Comparison of ENCODE assay signal across 8 cellular contexts in the genomic region with DNA sequence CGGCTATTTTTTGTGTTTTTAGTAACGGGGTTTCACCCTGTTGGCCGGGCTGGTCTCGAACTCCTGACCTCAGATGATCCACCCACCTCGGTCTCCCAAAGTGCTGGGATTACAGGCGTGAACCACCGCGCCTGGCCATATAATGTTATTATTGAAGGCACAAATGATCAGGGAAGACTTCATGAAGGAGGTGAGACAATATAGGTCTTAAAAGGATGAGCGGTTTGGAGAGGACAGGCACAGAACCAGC. TPM values are rescaled to one million over a fixed set of nuclear protein-coding genes. Genes with fewer than 3 reads are reported as not detected.
A peak's percentile ranks its signal among the peaks of the same experiment; 100 is the strongest.
DNase-seq lines count a peak whose midpoint lies in the region; ATAC-seq and TF ChIP-seq lines count a peak whose summit lies in the region.
"Not testable (repeated sequence)": the region's sequence is repeated elsewhere in the genome, so short reads cannot be mapped to it uniquely, and the experiment has no call there.

No MANE protein-coding gene starts in this region.

- H3K27me3 Mint-ChIP-seq in activated CD4-positive, alpha-beta memory T cell treated with anti-CD3 and anti-CD28 coated beads for 36 hours: not testable (repeated sequence)

- not testable (repeated sequence) for TF ChIP-seq POLR2A in vagina (IDR thresholded peaks at IDR 0.05)

- H3K4me3 Mint-ChIP-seq in activated CD4-positive, alpha-beta memory T cell treated with anti-CD3 and anti-CD28 coated beads for 36 hours: peak overlapping the region; percentile 94

- H3K9ac ChIP-seq in skeletal muscle satellite cell (ENCODE audit: low read depth, low read length): not testable (repeated sequence)

- POLR2A ChIA-PET in activated CD4-positive, alpha-beta memory T cell treated with anti-CD3 and anti-CD28 coated beads for 36 hours (lab: Charles Lee): interaction anchor here (1.3 to 2.3 kb wide), 2 partner anchors 22 to 104 kb away, joined by 5 to 10 read pairs; partner anchors contain the start of gene PAIP2B

- not testable (repeated sequence) for DNase-seq in MG63; activated CD4-positive, alpha-beta memory T cell treated with anti-CD3 and anti-CD28 coated beads for 36 hours; astrocyte of the spinal cord (ENCODE audit: low read depth, low spot score); fibroblast of the aortic adventitia (ENCODE audit: low read depth); vagina (ENCODE audit: extremely low spot score in 2 of 2)
- DNase-seq in mucosa of descending colon: peak in 2 of 3 donors; percentile 52 to 61

- H3K4me3 ChIP-seq in MG63 (peak overlapping the region; percentile 99), astrocyte of the spinal cord (ENCODE audit: low read depth, low read length) (peak overlapping the region; percentile 33), fibroblast of the aortic adventitia (ENCODE audit: low read depth, low read length) (peak overlapping the region; percentile 46), skeletal muscle satellite cell (ENCODE audit: low read length) (peak overlapping the region; percentile 100), vagina (peak overlapping the region; percentile 82 to 97)
- H3K4me3 ChIP-seq in mucosa of descending colon: not testable (repeated sequence)

- H3K27ac Mint-ChIP-seq in activated CD4-positive, alpha-beta memory T cell treated with anti-CD3 and anti-CD28 coated beads for 36 hours: peak overlapping the region; percentile 93

- H3K36me3 Mint-ChIP-seq in activated CD4-positive, alpha-beta memory T cell treated with anti-CD3 and anti-CD28 coated beads for 36 hours: peaks cover 14% of the 10 kb centered on the region

- intact Hi-C loops in activated CD4-positive, alpha-beta memory T cell treated with anti-CD3 and anti-CD28 coated beads for 36 hours (cut with micrococcal nuclease): loop anchor here (1.0 kb wide), 2 partner anchors 104 to 263 kb away; partner anchors contain the start of genes NAGK and PAIP2B
- intact Hi-C loops in mucosa of descending colon (cut with DNase I, micrococcal nuclease); vagina (cut with DNase I): not testable (repeated sequence)

- H3K27me3 ChIP-seq in MG63; skeletal muscle satellite cell (ENCODE audit: control insufficient read depth, insufficient read depth, low read length); vagina: not testable (repeated sequence)

- TF ChIP-seq CTCF in astrocyte of the spinal cord (IDR thresholded peaks at IDR 0.05; ENCODE audit: low read depth, low read length); fibroblast of the aortic adventitia (IDR thresholded peaks at IDR 0.05; ENCODE audit: insufficient read depth, low read length); mucosa of descending colon (IDR thresholded peaks at IDR 0.05); vagina (IDR thresholded peaks at IDR 0.05): not testable (repeated sequence)

- H3K9me3 ChIP-seq in MG63; mucosa of descending colon; skeletal muscle satellite cell (replicated peaks; ENCODE audit: low read length); vagina: not testable (repeated sequence)

- peaks cover 16% of the 10 kb centered on the region for H3K36me3 ChIP-seq in MG63
- H3K36me3 ChIP-seq in mucosa of descending colon (ENCODE audit: low read depth); skeletal muscle satellite cell (ENCODE audit: insufficient read depth, low read length); vagina: not testable (repeated sequence)

- not testable (repeated sequence) for H3K9me3 Mint-ChIP-seq in activated CD4-positive, alpha-beta memory T cell treated with anti-CD3 and anti-CD28 coated beads for 36 hours

- CTCF ChIA-PET in activated CD4-positive, alpha-beta memory T cell treated with anti-CD3 and anti-CD28 coated beads for 36 hours (lab: Charles Lee): interaction anchor here (0.7 to 3.4 kb wide), 22 partner anchors 11 to 307 kb away, joined by 3 to 30 read pairs (median 4); partner anchors contain the start of gene PAIP2B

- H3K27ac ChIP-seq in vagina: peak overlapping the region; percentile 92

- in situ Hi-C loops in astrocyte of the spinal cord (cut with HindIII; ENCODE audit: low sequenced_read_pairs): not testable (repeated sequence)

- peak; percentile 16 for ATAC-seq in GM19035 (IDR thresholded peaks at IDR 0.05; ENCODE audit: unreplicated experiment)
- ATAC-seq in mucosa of descending colon: not testable (repeated sequence)

- peak overlapping the region; percentile 79 for H3K4me2 ChIP-seq in skeletal muscle satellite cell (ENCODE audit: low read length)

- not testable (repeated sequence) for H3K4me1 ChIP-seq in mucosa of descending colon (ENCODE audit: low read depth)
- H3K4me1 ChIP-seq in skeletal muscle satellite cell (ENCODE audit: control insufficient read depth, insufficient read depth, low read length): peaks cover 13% of the 10 kb centered on the region
- peaks cover 44% of the 10 kb centered on the region for H3K4me1 ChIP-seq in vagina

- H3K4me1 Mint-ChIP-seq in activated CD4-positive, alpha-beta memory T cell treated with anti-CD3 and anti-CD28 coated beads for 36 hours (ENCODE audit: low read depth): peaks cover 28% of the 10 kb centered on the region

RNA-seq across cellular contexts. Expression of gene ZNF638, which starts 0.3 kb away (rescaled TPM):
- 40.0 and 48.4 TPM in 2 replicates for total RNA-seq in MG63 (2014; rRNA removed; shearing (Covaris generic); ENCODE audit: low replicate concordance)
- 10 to 100 TPM; 74.2 to 87.4 TPM for total RNA-seq in activated CD4-positive, alpha-beta memory T cell treated with anti-CD3 and anti-CD28 coated beads for 36 hours
- 123 and 280 TPM in 2 replicates for total RNA-seq in fibroblast of the aortic adventitia (ENCODE audit: low replicate concordance)
- total RNA-seq in mucosa of descending colon: 100 to 1,000 TPM in 1 of 3 donors, 10 to 100 TPM in 2; 87.4 to 118 (median 95.0) TPM
- total RNA-seq in skeletal muscle satellite cell (2012; rRNA removed): 81.3 and 99.6 TPM in 2 replicates
- total RNA-seq in vagina: 139 TPM
